Comparison of ENCODE assay signal across 7 cellular contexts in genomic region chr13:97020194-97020593, GRCh38. TPM values are rescaled to one million over a fixed set of nuclear protein-coding genes. Genes with fewer than 3 reads are reported as not detected.
"Had no signal": no experiment of that assay in that cellular context is flagged by ENCODE, and none has a peak within 500 bp of the region (broad histone marks: within the 10 kb centered on the region; RNA-seq: fewer than 3 reads in every experiment).

No MANE protein-coding gene starts in this region.

- ATAC-seq: HepG2, K562 had no signal

- H3K27ac ChIP-seq: HL-60 had no signal

- DNase-seq: IMR-90, KBM-7, KG1 had no signal

- H3K4me3 ChIP-seq: K562 had no signal

RNA-seq across cellular contexts. Expression of gene OXGR1, which starts 25.9 kb away (rescaled TPM):
- polyA plus RNA-seq: HepG2, IgD-negative memory B cell, IMR-90 had no signal
